In the genomic region with DNA sequence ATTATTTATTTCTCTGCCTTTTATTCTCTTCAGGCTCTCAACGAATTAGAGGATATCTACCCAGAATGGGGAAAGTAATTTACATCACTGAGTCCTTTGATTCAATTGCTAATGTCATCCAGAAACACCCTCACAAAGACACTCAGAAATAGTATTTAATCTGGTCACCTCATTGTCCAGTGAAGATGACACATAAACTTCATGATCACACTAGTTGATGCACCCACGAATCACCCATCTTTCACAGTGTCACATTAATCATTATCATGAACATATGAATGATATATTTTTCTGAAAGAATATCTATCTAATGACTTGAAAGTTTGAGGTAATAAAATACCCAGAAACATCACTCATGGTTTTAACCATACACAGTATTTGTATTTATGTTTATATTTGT, we compare ENCODE assay signal across 19 cellular contexts.
DNase-seq lines count a peak whose midpoint lies in the region; FAIRE-seq and TF ChIP-seq lines count a peak whose summit lies in the region.
"Had no signal": no experiment of that assay in that cellular context is flagged by ENCODE, and none has a peak within 500 bp of the region (broad histone marks: within the 10 kb centered on the region; RNA-seq: fewer than 3 reads in every experiment).

No MANE protein-coding gene starts in this region.

- no peak overlapping the region for H3K4me3 ChIP-seq in bronchial epithelial cell (ENCODE audit: low read depth, low read length)
- H3K4me3 ChIP-seq: BLaER1 had no signal

- H3K27me3 ChIP-seq in bronchial epithelial cell (ENCODE audit: control insufficient read depth, insufficient read depth, low read length) = no peaks in the 10 kb centered on the region
- H3K27me3 ChIP-seq: BLaER1 had no signal

- H3K36me3 ChIP-seq in bronchial epithelial cell (ENCODE audit: control insufficient read depth, insufficient read depth, low read length) = no peaks in the 10 kb centered on the region
- H3K36me3 ChIP-seq: BLaER1 had no signal

- DNase-seq in D721Med (ENCODE audit: insufficient read length, low spot score) (no peak), RCC 7860 (ENCODE audit: low spot score) (peak; percentile 21), bronchial epithelial cell (ENCODE audit: low read depth) (peak; percentile 5), islet precursor cell (no peak), activated T-cell treated with anti-CD3 and anti-CD28 coated beads for 4 hours (no peak), NCI-H2196 (lab: John Stamatoyannopoulos, UW; ENCODE audit: unreplicated experiment) (no peak)
- DNase-seq: Caco-2; CD4-positive, CD25-positive, alpha-beta regulatory T cell; CD8-positive, alpha-beta T cell; DMS 273 treated with DMSO at 0.1 percent for 48 hours; DMS79; EL; GF-D8; H7; HCEC 1CT had no signal

- TF ChIP-seq CTCF in D721Med (IDR thresholded peaks at IDR 0.05; ENCODE audit: insufficient read depth, missing control alignments) (no peak), bronchial epithelial cell (IDR thresholded peaks at IDR 0.05; ENCODE audit: insufficient read depth, low read length, severe bottlenecking) (no peak)

- FAIRE-seq in D721Med (lab: Jason Lieb, UNC) (peak; percentile 87), RCC 7860 (lab: Jason Lieb, UNC) (peak; percentile 65), bronchial epithelial cell (lab: Jason Lieb, UNC) (no peak)
- FAIRE-seq: A204.1, GM12891, H1 had no signal

Comparison
In these comparisons a context has a peak if more than half of its experiments do, and no peak if none do; other contexts are left out.
1. DNase-seq: peak in RCC 7860 (single experiment) and bronchial epithelial cell (single experiment); none in D721Med (single experiment), islet precursor cell (single experiment), activated T-cell treated with anti-CD3 and anti-CD28 coated beads for 4 hours (single experiment) and NCI-H2196 (single experiment).